In genomic region chr7:105934577-105935185, GRCh38 we compare ENCODE assay signal across 8 cellular contexts. TPM values are rescaled to one million over a fixed set of nuclear protein-coding genes. Genes with fewer than 3 reads are reported as not detected.
A peak's percentile ranks its signal among the peaks of the same experiment; 100 is the strongest.
DNase-seq lines count a peak whose midpoint lies in the region; ATAC-seq and TF ChIP-seq lines count a peak whose summit lies in the region.

No MANE protein-coding gene starts in this region.

- H3K4me1 Mint-ChIP-seq in stimulated activated effector memory CD8-positive, alpha-beta T cell treated with anti-CD3 and anti-CD28 coated beads, Interleukin-12 subunit alpha, Interleukin-12 subunit beta, amount 100 ng/mL, for 72 hours = no peaks in the 10 kb centered on the region

- H3K27ac Mint-ChIP-seq in stimulated activated effector memory CD8-positive, alpha-beta T cell treated with anti-CD3 and anti-CD28 coated beads, Interleukin-12 subunit alpha, Interleukin-12 subunit beta, amount 100 ng/mL, for 72 hours = no peak overlapping the region

- H3K4me3 ChIP-seq in LNCaP clone FGC (ENCODE audit: low read depth, low read length) = no peak overlapping the region

- no peak overlapping the region for H3K4me3 Mint-ChIP-seq in stimulated activated effector memory CD8-positive, alpha-beta T cell treated with anti-CD3 and anti-CD28 coated beads, Interleukin-12 subunit alpha, Interleukin-12 subunit beta, amount 100 ng/mL, for 72 hours

- TF ChIP-seq CTCF in LNCaP clone FGC (IDR thresholded peaks at IDR 0.05; ENCODE audit: control insufficient read depth, extremely low read depth, insufficient read depth) = peak; percentile 81

- intact Hi-C loops in left ventricle myocardium superior (cut with micrococcal nuclease) = loop anchor here (10.0 kb wide), 2 partner anchors 70 to 100 kb away; no protein-coding TSS in a partner anchor

- no peaks in the 10 kb centered on the region for H3K9me3 Mint-ChIP-seq in stimulated activated effector memory CD8-positive, alpha-beta T cell treated with anti-CD3 and anti-CD28 coated beads, Interleukin-12 subunit alpha, Interleukin-12 subunit beta, amount 100 ng/mL, for 72 hours

- peak; percentile 46 for DNase-seq in D341Med (ENCODE audit: low spot score)
- peak; percentile 84 for DNase-seq in LNCaP clone FGC (ENCODE audit: low read depth)
- DNase-seq in left ventricle myocardium superior = no peak
- DNase-seq in stimulated activated effector memory CD8-positive, alpha-beta T cell treated with anti-CD3 and anti-CD28 coated beads, Interleukin-12 subunit alpha, Interleukin-12 subunit beta, amount 100 ng/mL, for 72 hours (ENCODE audit: low spot score in 2 of 2) = no peak
- no peak for DNase-seq in epidermal melanocyte (ENCODE audit: insufficient read length, low spot score)

- ATAC-seq in SK-N-SH treated with all-trans-retinoic acid at 6 μM for 48 hours (peak; percentile 63), left ventricle myocardium superior (peak; percentile 92), GM18511 (IDR thresholded peaks at IDR 0.05; ENCODE audit: unreplicated experiment) (no peak), HG02970 (IDR thresholded peaks at IDR 0.05; ENCODE audit: low FRiP score, unreplicated experiment) (no peak)
- ATAC-seq in stimulated activated effector memory CD8-positive, alpha-beta T cell treated with anti-CD3 and anti-CD28 coated beads, Interleukin-12 subunit alpha, Interleukin-12 subunit beta, amount 100 ng/mL, for 72 hours = peak; percentile 37

- H3K36me3 Mint-ChIP-seq in stimulated activated effector memory CD8-positive, alpha-beta T cell treated with anti-CD3 and anti-CD28 coated beads, Interleukin-12 subunit alpha, Interleukin-12 subunit beta, amount 100 ng/mL, for 72 hours = no peaks in the 10 kb centered on the region

TF ChIP-seq in SK-N-SH treated with all-trans-retinoic acid at 6 μM for 48 hours, 23 proteins besides CTCF, POLR2A, EP300 and RAD21:
- TF ChIP-seq ARNTL (CRISPR knock-in tag; IDR thresholded peaks at IDR 0.05; ENCODE audit: borderline replicate concordance, low read depth) (no peak), ZFP3 (CRISPR knock-in tag; IDR thresholded peaks at IDR 0.05) (no peak), TCF4 (CRISPR knock-in tag; IDR thresholded peaks at IDR 0.05; ENCODE audit: borderline replicate concordance) (no peak), GLIS3 (CRISPR knock-in tag; IDR thresholded peaks at IDR 0.05) (no peak), ZNF565 (CRISPR knock-in tag; conservative IDR thresholded peaks at IDR 0.05; ENCODE audit: low read depth) (no peak), OSR1 (CRISPR knock-in tag; IDR thresholded peaks at IDR 0.05) (no peak), ZNF8 (CRISPR knock-in tag; IDR thresholded peaks at IDR 0.05) (no peak), POU6F1 (CRISPR knock-in tag; IDR thresholded peaks at IDR 0.05; ENCODE audit: borderline replicate concordance, low read depth) (no peak), PPARA (CRISPR knock-in tag; IDR thresholded peaks at IDR 0.05; ENCODE audit: borderline replicate concordance) (no peak), RARB (CRISPR knock-in tag; IDR thresholded peaks at IDR 0.05) (no peak), TOX (CRISPR knock-in tag; IDR thresholded peaks at IDR 0.05; ENCODE audit: borderline replicate concordance) (no peak), CSRNP3 (CRISPR knock-in tag; IDR thresholded peaks at IDR 0.05) (no peak)
- TF ChIP-seq, protein P1, sequence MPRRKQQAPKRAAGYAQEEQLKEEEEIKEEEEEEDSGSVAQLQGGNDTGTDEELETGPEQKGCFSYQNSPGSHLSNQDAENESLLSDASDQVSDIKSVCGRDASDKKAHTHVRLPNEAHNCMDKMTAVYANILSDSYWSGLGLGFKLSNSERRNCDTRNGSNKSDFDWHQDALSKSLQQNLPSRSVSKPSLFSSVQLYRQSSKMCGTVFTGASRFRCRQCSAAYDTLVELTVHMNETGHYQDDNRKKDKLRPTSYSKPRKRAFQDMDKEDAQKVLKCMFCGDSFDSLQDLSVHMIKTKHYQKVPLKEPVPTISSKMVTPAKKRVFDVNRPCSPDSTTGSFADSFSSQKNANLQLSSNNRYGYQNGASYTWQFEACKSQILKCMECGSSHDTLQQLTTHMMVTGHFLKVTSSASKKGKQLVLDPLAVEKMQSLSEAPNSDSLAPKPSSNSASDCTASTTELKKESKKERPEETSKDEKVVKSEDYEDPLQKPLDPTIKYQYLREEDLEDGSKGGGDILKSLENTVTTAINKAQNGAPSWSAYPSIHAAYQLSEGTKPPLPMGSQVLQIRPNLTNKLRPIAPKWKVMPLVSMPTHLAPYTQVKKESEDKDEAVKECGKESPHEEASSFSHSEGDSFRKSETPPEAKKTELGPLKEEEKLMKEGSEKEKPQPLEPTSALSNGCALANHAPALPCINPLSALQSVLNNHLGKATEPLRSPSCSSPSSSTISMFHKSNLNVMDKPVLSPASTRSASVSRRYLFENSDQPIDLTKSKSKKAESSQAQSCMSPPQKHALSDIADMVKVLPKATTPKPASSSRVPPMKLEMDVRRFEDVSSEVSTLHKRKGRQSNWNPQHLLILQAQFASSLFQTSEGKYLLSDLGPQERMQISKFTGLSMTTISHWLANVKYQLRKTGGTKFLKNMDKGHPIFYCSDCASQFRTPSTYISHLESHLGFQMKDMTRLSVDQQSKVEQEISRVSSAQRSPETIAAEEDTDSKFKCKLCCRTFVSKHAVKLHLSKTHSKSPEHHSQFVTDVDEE (CRISPR knock-in tag; IDR thresholded peaks at IDR 0.05) = no peak
- TF ChIP-seq, protein P2, sequence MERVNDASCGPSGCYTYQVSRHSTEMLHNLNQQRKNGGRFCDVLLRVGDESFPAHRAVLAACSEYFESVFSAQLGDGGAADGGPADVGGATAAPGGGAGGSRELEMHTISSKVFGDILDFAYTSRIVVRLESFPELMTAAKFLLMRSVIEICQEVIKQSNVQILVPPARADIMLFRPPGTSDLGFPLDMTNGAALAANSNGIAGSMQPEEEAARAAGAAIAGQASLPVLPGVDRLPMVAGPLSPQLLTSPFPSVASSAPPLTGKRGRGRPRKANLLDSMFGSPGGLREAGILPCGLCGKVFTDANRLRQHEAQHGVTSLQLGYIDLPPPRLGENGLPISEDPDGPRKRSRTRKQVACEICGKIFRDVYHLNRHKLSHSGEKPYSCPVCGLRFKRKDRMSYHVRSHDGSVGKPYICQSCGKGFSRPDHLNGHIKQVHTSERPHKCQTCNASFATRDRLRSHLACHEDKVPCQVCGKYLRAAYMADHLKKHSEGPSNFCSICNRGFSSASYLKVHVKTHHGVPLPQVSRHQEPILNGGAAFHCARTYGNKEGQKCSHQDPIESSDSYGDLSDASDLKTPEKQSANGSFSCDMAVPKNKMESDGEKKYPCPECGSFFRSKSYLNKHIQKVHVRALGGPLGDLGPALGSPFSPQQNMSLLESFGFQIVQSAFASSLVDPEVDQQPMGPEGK (CRISPR knock-in tag; IDR thresholded peaks at IDR 0.05; ENCODE audit: borderline replicate concordance) = no peak

RNA-seq across cellular contexts. Expression of gene CDHR3, which starts 28.4 kb away (rescaled TPM):
- total RNA-seq in left ventricle myocardium superior = 0.89 TPM

RNA-seq across cellular contexts. Expression of gene ATXN7L1, which starts 58.3 kb away (rescaled TPM):
- total RNA-seq in left ventricle myocardium superior = 3.7 TPM

Comparison
In these comparisons a context has a peak if more than half of its experiments do, and no peak if none do; other contexts are left out.
1. DNase-seq: peak in D341Med (single experiment) and LNCaP clone FGC (single experiment); none in left ventricle myocardium superior (single experiment), stimulated activated effector memory CD8-positive, alpha-beta T cell treated with anti-CD3 and anti-CD28 coated beads, Interleukin-12 subunit alpha, Interleukin-12 subunit beta, amount 100 ng/mL, for 72 hours (0 of 2) and epidermal melanocyte (single experiment).
2. ATAC-seq: peak in SK-N-SH treated with all-trans-retinoic acid at 6 μM for 48 hours (single experiment), left ventricle myocardium superior (single experiment) and stimulated activated effector memory CD8-positive, alpha-beta T cell treated with anti-CD3 and anti-CD28 coated beads, Interleukin-12 subunit alpha, Interleukin-12 subunit beta, amount 100 ng/mL, for 72 hours (single experiment); none in GM18511 (single experiment) and HG02970 (single experiment).